8 cellular contexts compared by ENCODE assay signal in the genomic region with DNA sequence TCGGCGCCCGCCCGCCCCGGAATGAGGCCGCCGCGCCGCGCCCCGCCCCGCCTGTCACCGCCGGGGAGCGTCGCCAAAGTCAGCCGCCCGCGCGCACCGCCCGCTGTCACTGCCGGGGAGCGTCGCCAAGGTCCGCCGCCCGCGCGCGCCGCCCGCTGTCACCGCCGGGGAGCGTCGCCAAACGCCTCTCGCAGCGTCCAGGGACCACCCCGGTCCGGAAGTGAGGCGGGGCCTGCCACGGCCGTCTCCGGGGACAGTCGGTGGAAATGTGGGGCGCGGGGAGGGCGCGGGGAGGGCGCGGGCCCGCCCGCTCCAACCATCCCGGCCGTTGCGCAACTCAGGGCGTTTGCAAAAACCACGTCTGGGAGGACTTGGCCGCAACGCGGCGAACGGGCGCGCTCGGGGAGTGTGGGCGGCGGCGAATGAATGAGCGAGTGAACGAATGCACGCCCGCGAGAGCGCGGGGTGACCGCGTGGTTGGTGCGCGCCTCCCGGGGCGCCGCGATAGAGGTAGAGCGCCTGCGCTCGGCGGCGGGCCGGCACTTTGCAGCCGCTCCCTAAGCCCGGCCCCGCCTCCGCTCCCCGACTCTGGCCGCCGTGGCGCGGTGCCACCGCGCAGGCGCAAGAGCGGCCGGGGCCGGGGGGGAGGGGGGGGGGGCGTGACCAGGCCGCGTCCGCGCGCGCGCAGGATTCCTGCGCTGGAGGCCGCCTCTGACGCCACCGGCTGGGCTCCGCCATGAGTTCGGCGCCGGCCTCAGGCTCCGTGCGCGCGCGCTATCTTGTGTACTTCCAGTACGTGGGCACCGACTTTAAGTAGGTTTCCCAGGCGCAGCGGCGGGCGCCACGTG. TPM values are rescaled to one million over a fixed set of nuclear protein-coding genes. Genes with fewer than 3 reads are reported as not detected.
DNase-seq lines count a peak whose midpoint lies in the region; ATAC-seq and TF ChIP-seq lines count a peak whose summit lies in the region.

A gene with protein sequence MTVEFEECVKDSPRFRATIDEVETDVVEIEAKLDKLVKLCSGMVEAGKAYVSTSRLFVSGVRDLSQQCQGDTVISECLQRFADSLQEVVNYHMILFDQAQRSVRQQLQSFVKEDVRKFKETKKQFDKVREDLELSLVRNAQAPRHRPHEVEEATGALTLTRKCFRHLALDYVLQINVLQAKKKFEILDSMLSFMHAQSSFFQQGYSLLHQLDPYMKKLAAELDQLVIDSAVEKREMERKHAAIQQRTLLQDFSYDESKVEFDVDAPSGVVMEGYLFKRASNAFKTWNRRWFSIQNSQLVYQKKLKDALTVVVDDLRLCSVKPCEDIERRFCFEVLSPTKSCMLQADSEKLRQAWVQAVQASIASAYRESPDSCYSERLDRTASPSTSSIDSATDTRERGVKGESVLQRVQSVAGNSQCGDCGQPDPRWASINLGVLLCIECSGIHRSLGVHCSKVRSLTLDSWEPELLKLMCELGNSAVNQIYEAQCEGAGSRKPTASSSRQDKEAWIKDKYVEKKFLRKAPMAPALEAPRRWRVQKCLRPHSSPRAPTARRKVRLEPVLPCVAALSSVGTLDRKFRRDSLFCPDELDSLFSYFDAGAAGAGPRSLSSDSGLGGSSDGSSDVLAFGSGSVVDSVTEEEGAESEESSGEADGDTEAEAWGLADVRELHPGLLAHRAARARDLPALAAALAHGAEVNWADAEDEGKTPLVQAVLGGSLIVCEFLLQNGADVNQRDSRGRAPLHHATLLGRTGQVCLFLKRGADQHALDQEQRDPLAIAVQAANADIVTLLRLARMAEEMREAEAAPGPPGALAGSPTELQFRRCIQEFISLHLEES (minus strand): TSS at position 23 of the 848 bp plus-strand sequence. CDS start 115 bp downstream, outside the sequence.
A gene with protein sequence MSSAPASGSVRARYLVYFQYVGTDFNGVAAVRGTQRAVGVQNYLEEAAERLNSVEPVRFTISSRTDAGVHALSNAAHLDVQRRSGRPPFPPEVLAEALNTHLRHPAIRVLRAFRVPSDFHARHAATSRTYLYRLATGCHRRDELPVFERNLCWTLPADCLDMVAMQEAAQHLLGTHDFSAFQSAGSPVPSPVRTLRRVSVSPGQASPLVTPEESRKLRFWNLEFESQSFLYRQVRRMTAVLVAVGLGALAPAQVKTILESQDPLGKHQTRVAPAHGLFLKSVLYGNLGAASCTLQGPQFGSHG (plus strand): TSS at position 690 of the 848 bp plus-strand sequence. CDS start 47 bp downstream, at position 737.

- H3K4me3 Mint-ChIP-seq in activated naive CD8-positive, alpha-beta T cell treated with anti-CD3 and anti-CD28 coated beads, Interleukin-2, amount 50 U/mL, for 24 hours, result peak within 1 kb of the TSS; percentile 83
- H3K4me3 Mint-ChIP-seq in type B pancreatic cell, result peak within 1 kb of the TSS; percentile 91

- DNase-seq in GM10266 (ENCODE audit: extremely low spot score), result peak; percentile 100
- peak; percentile 82 for DNase-seq in NCI-H1105 treated with DMSO at 0.1 percent for 48 hours (lab: John Stamatoyannopoulos, UW)
- DNase-seq in SW480 (ENCODE audit: low spot score), result peak; percentile 91
- peak; percentile 91 for DNase-seq in activated naive CD8-positive, alpha-beta T cell treated with anti-CD3 and anti-CD28 coated beads, Interleukin-2, amount 50 U/mL, for 24 hours
- peak; percentile 93 for DNase-seq in cardiac septum (ENCODE audit: low spot score)
- peak; percentile 72 to 98 (median 86) for DNase-seq in posterior cingulate gyrus
- DNase-seq in type B pancreatic cell (ENCODE audit: extremely low spot score, unreplicated experiment), result peak; percentile 92

- H3K9me3 Mint-ChIP-seq in activated naive CD8-positive, alpha-beta T cell treated with anti-CD3 and anti-CD28 coated beads, Interleukin-2, amount 50 U/mL, for 24 hours, result no peaks in the 10 kb centered on the region
- H3K9me3 Mint-ChIP-seq in type B pancreatic cell, result no peaks in the 10 kb centered on the region

- intact Hi-C loops in cardiac septum (cut with DNase I), result loop anchor here (2.0 kb wide), 1 partner anchor 41 kb away; a partner anchor contains a TSS
- intact Hi-C loops in posterior cingulate gyrus (cut with DNase I), result loop anchor here (1.0 to 5.0 kb wide), 3 partner anchors 17 to 41 kb away; a partner anchor contains a TSS

- TF ChIP-seq CTCF in GM10266 (IDR thresholded peaks at IDR 0.05; ENCODE audit: control insufficient read depth, insufficient read depth, low read depth, missing control alignments) (peak; percentile 16), type B pancreatic cell (conservative IDR thresholded peaks at IDR 0.05) (no peak)

- peak within 1 kb of the TSS; percentile 79 for H3K27ac Mint-ChIP-seq in activated naive CD8-positive, alpha-beta T cell treated with anti-CD3 and anti-CD28 coated beads, Interleukin-2, amount 50 U/mL, for 24 hours
- H3K27ac Mint-ChIP-seq in type B pancreatic cell, result peak within 1 kb of the TSS; percentile 93

- no peaks in the 10 kb centered on the region for H3K27me3 Mint-ChIP-seq in activated naive CD8-positive, alpha-beta T cell treated with anti-CD3 and anti-CD28 coated beads, Interleukin-2, amount 50 U/mL, for 24 hours
- H3K27me3 Mint-ChIP-seq in type B pancreatic cell, result no peaks in the 10 kb centered on the region

- ATAC-seq in HG02623 (IDR thresholded peaks at IDR 0.05; ENCODE audit: unreplicated experiment), result peak; percentile 51
- ATAC-seq in activated naive CD8-positive, alpha-beta T cell treated with anti-CD3 and anti-CD28 coated beads, Interleukin-2, amount 50 U/mL, for 24 hours, result peak; percentile 69

- H3K4me1 Mint-ChIP-seq in activated naive CD8-positive, alpha-beta T cell treated with anti-CD3 and anti-CD28 coated beads, Interleukin-2, amount 50 U/mL, for 24 hours, result peaks cover 23% of the 10 kb centered on the region
- peaks cover 15% of the 10 kb centered on the region for H3K4me1 Mint-ChIP-seq in type B pancreatic cell (ENCODE audit: unreplicated experiment)

- H3K36me3 Mint-ChIP-seq in activated naive CD8-positive, alpha-beta T cell treated with anti-CD3 and anti-CD28 coated beads, Interleukin-2, amount 50 U/mL, for 24 hours (ENCODE audit: low read depth), result no peaks in the 10 kb centered on the region
- no peaks in the 10 kb centered on the region for H3K36me3 Mint-ChIP-seq in type B pancreatic cell

RNA-seq across cellular contexts. Expression of the first gene that starts in this region (rescaled TPM):
- total RNA-seq in cardiac septum (60.8 TPM), type B pancreatic cell (ENCODE audit: low replicate concordance) (93.9 and 103 TPM in 2 replicates)

RNA-seq across cellular contexts. Expression of the second gene that starts in this region (rescaled TPM):
- 10.5 TPM for total RNA-seq in cardiac septum
- 20.4 and 25.5 TPM in 2 replicates for total RNA-seq in type B pancreatic cell (ENCODE audit: low replicate concordance)

Comparison
In these comparisons a context has a peak if more than half of its experiments do, and no peak if none do; other contexts are left out.
1. Peak in every context shown above with its lines: DNase-seq and ATAC-seq.